25 cellular contexts compared by ENCODE assay signal in genomic region chr10:117807441-117807840, GRCh38.
"Had no signal": no experiment of that assay in that cellular context is flagged by ENCODE, and none has a peak within 500 bp of the region (broad histone marks: within the 10 kb centered on the region; RNA-seq: fewer than 3 reads in every experiment).

No MANE protein-coding gene starts in this region.

- H3K9me3 ChIP-seq: adrenal gland, body of pancreas, colonic mucosa had no signal

- H3K4me1 ChIP-seq: adrenal gland, body of pancreas, colonic mucosa had no signal

- DNase-seq: activated CD4-positive, alpha-beta memory T cell treated with anti-CD3 and anti-CD28 coated beads for 36 hours; activated CD4-positive, alpha-beta T cell treated with anti-CD3 and anti-CD28 coated beads for 36 hours; activated CD4-positive, alpha-beta T cell treated with anti-CD3 and anti-CD28 coated beads, Interleukin-2, amount 10 ng/mL, durations not matched to agents 24 days and 14 days; activated CD4-positive, CD25-positive, alpha-beta regulatory T cell; activated CD4-positive, CD25-positive, alpha-beta regulatory T cell treated with anti-CD3 and anti-CD28 coated beads, Interleukin-2, amount 50 U/mL, for 72 hours; activated CD8-positive, alpha-beta memory T cell treated with anti-CD3 and anti-CD28 coated beads, Interleukin-2, amount 10 ng/mL, durations not matched to agents 7 days and 5 days; activated CD8-positive, alpha-beta memory T cell treated with anti-CD3 and anti-CD28 coated beads, Interleukin-2, amount 50 U/mL, for 4 hours; activated CD8-positive, alpha-beta T cell treated with anti-CD3 and anti-CD28 coated beads, Interleukin-2, amount 10 ng/mL, durations not matched to agents 7 days and 5 days; activated effector memory CD4-positive, alpha-beta T cell treated with anti-CD3 and anti-CD28 coated beads, Interleukin-2, amount 50 U/mL, for 16 hours; activated naive CD4-positive, alpha-beta T cell treated with anti-CD3 and anti-CD28 coated beads for 36 hours; activated naive CD8-positive, alpha-beta T cell treated with anti-CD3 and anti-CD28 coated beads for 36 hours; activated naive CD8-positive, alpha-beta T cell treated with anti-CD3 and anti-CD28 coated beads, Interleukin-2, amount 50 U/mL, for 24 hours; activated T-cell treated with anti-CD3 and anti-CD28 coated beads, Interleukin-2, amount 50 U/mL, for 1 hour; activated T-cell treated with anti-CD3 and anti-CD28 coated beads, Interleukin-2, amount 50 U/mL, for 48 hours; adrenal gland; amygdala; aorta; body of pancreas; central memory CD4-positive, alpha-beta T cell; cerebellar nuclear complex; colonic mucosa; effector CD8-positive, alpha-beta T cell; foreskin fibroblast; T-helper 2 cell had no signal

- ATAC-seq: activated CD4-positive, alpha-beta T cell treated with anti-CD3 and anti-CD28 coated beads for 36 hours; activated CD8-positive, alpha-beta memory T cell treated with anti-CD3 and anti-CD28 coated beads, Interleukin-2, amount 10 ng/mL, durations not matched to agents 7 days and 5 days; activated CD8-positive, alpha-beta T cell treated with anti-CD3 and anti-CD28 coated beads, Interleukin-2, amount 10 ng/mL, durations not matched to agents 7 days and 5 days; activated naive CD8-positive, alpha-beta T cell treated with anti-CD3 and anti-CD28 coated beads, Interleukin-2, amount 50 U/mL, for 24 hours; body of pancreas; esophagus mucosa had no signal

- H3K36me3 ChIP-seq: adrenal gland, colonic mucosa had no signal

- H3K27ac ChIP-seq: adrenal gland, body of pancreas, colonic mucosa had no signal

- H3K4me3 ChIP-seq: adrenal gland, body of pancreas, colonic mucosa had no signal

- H3K27me3 ChIP-seq: adrenal gland, body of pancreas, colonic mucosa had no signal
